ENCODE assay signal across 8 cellular contexts in the genomic region with DNA sequence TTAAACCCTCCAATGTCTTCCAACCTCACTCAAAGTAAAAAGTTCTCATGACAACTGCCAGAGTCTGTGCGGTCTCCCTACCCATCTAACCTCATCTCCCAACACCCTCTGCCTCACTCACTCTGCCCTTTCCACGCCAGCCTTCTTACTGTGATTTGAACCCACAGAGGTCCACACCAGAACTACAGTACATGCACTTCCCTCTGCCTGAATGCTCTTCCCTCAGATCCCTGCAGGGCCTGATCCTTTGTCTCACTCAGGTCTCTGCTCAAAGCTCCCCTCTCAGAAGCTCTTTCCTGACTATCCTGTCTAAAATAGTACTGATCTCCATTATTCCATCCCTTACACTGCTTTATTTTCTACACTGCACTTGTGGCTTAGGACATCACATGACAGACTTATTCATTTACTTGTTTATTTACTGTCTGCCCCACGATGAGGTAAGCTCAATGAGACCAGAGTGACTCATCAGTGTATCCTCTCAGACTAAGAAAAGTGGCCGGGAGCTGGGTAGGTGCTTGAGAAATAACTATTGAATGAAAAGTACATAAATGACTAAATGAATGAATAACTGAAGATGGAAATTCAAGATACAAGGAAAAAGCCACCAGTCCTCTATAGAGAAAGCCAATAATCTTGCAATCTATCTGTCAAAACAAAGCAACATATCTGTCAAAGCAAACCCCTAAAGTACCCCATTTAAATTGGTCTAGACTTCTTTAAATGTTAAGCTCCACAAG. TPM values are rescaled to one million over a fixed set of nuclear protein-coding genes. Genes with fewer than 3 reads are reported as not detected.
DNase-seq lines count a peak whose midpoint lies in the region; ATAC-seq and TF ChIP-seq lines count a peak whose summit lies in the region.

No MANE protein-coding gene starts in this region.

- CTCF ChIA-PET in activated CD8-positive, alpha-beta T cell treated with anti-CD3 and anti-CD28 coated beads for 36 hours (lab: Charles Lee): interaction anchor here (0.9 to 7.7 kb wide), 6 partner anchors 11 to 179 kb away, joined by 3 to 151 read pairs (median 5); a partner anchor contains a TSS

- peaks cover 0 to 35% (median 0%) of the 10 kb centered on the region in 3 donors for H3K4me1 ChIP-seq in gastroesophageal sphincter

- H3K27ac Mint-ChIP-seq in activated CD8-positive, alpha-beta T cell treated with anti-CD3 and anti-CD28 coated beads for 36 hours: peak overlapping the region; percentile 63

- peak; percentile 78 to 80 for ATAC-seq in activated CD4-positive, CD25-positive, alpha-beta regulatory T cell treated with anti-CD3 and anti-CD28 coated beads, Interleukin-2, amount 50 U/mL, for 24 hours
- ATAC-seq in activated CD8-positive, alpha-beta T cell treated with anti-CD3 and anti-CD28 coated beads for 36 hours: peak; percentile 64
- peak; percentile 81 for ATAC-seq in gastroesophageal sphincter
- ATAC-seq in HG02678 (IDR thresholded peaks at IDR 0.05; ENCODE audit: unreplicated experiment): no peak

- no peaks in the 10 kb centered on the region for H3K9me3 Mint-ChIP-seq in activated CD8-positive, alpha-beta T cell treated with anti-CD3 and anti-CD28 coated beads for 36 hours

- peak overlapping the region in 1 of 4 donors; percentile 30 for H3K27ac ChIP-seq in gastroesophageal sphincter

- no peak overlapping the region for H3K4me3 ChIP-seq in gastroesophageal sphincter

- no peaks in the 10 kb centered on the region for H3K27me3 ChIP-seq in gastroesophageal sphincter

- no peak for TF ChIP-seq POLR2A in gastroesophageal sphincter (IDR thresholded peaks at IDR 0.05)

- no peak for TF ChIP-seq CTCF in activated CD8-positive, alpha-beta T cell treated with anti-CD3 and anti-CD28 coated beads for 36 hours (IDR thresholded peaks at IDR 0.05)
- TF ChIP-seq CTCF in gastroesophageal sphincter (IDR thresholded peaks at IDR 0.05): no peak

- H3K27me3 Mint-ChIP-seq in activated CD8-positive, alpha-beta T cell treated with anti-CD3 and anti-CD28 coated beads for 36 hours: no peaks in the 10 kb centered on the region

- no peak for TF ChIP-seq EP300 in gastroesophageal sphincter (IDR thresholded peaks at IDR 0.05)

- DNase-seq in activated CD4-positive, CD25-positive, alpha-beta regulatory T cell treated with anti-CD3 and anti-CD28 coated beads, Interleukin-2, amount 50 U/mL, for 72 hours: no peak
- DNase-seq in HuH-7.5 (ENCODE audit: low spot score): peak; percentile 42
- DNase-seq in activated CD8-positive, alpha-beta T cell treated with anti-CD3 and anti-CD28 coated beads for 36 hours: peak; percentile 52
- DNase-seq in stimulated activated CD4-positive, alpha-beta T cell treated with anti-CD3 and anti-CD28 coated beads, TNF-alpha, amount 100 ng/mL, for 24 hours (ENCODE audit: low read depth in 3 of 3): peak in 2 of 3 experiments; percentile 21 to 25
- DNase-seq in NCI-H1436 treated with DMSO at 0.1 percent for 48 hours (lab: John Stamatoyannopoulos, UW): no peak

- H3K4me1 Mint-ChIP-seq in activated CD8-positive, alpha-beta T cell treated with anti-CD3 and anti-CD28 coated beads for 36 hours (ENCODE audit: low read depth): peaks cover 17% of the 10 kb centered on the region

- intact Hi-C loops in activated CD8-positive, alpha-beta T cell treated with anti-CD3 and anti-CD28 coated beads for 36 hours (cut with micrococcal nuclease): no loop called here

- H3K4me3 Mint-ChIP-seq in activated CD8-positive, alpha-beta T cell treated with anti-CD3 and anti-CD28 coated beads for 36 hours: no peak overlapping the region

- 50 to 87% methylated on average over 2 to 4 of the region's 4 CpGs for WGBS in gastroesophageal sphincter (ENCODE audit: low coverage in 1 of 2), 2 donors

- H3K9me3 ChIP-seq in gastroesophageal sphincter: no peaks in the 10 kb centered on the region

- peaks cover 3% of the 10 kb centered on the region for H3K36me3 Mint-ChIP-seq in activated CD8-positive, alpha-beta T cell treated with anti-CD3 and anti-CD28 coated beads for 36 hours (ENCODE audit: low read depth)

- H3K36me3 ChIP-seq in gastroesophageal sphincter: peaks cover 0 to 74% of the 10 kb centered on the region in 2 donors

- POLR2A ChIA-PET in activated CD8-positive, alpha-beta T cell treated with anti-CD3 and anti-CD28 coated beads for 36 hours (lab: Charles Lee): interaction anchor here (0.8 to 1.5 kb wide), 4 partner anchors 11 to 43 kb away, joined by 3 to 4 read pairs (median 4); a partner anchor contains a TSS

RNA-seq across cellular contexts. Expression of a gene that starts 17.1 kb away (rescaled TPM):
- total RNA-seq in activated CD8-positive, alpha-beta T cell treated with anti-CD3 and anti-CD28 coated beads for 36 hours: 10 to 100 TPM; 14.2 to 15.3 TPM
- 10 to 100 TPM in 3 of 4 donors, 1 to 10 TPM in 1; 8.1 to 20.9 (median 14.4) TPM for total RNA-seq in gastroesophageal sphincter

RNA-seq across cellular contexts. Expression of a gene that starts 17.2 kb away (rescaled TPM):
- total RNA-seq in activated CD8-positive, alpha-beta T cell treated with anti-CD3 and anti-CD28 coated beads for 36 hours: 10 to 100 TPM; 19.1 to 20.5 TPM
- total RNA-seq in gastroesophageal sphincter: 10 to 100 TPM in 2 of 4 donors, 1 to 10 TPM in 2; 6.3 to 15.4 (median 12.5) TPM

RNA-seq across cellular contexts. Expression of a gene that starts 32.6 kb away (rescaled TPM):
- not detected for total RNA-seq in activated CD8-positive, alpha-beta T cell treated with anti-CD3 and anti-CD28 coated beads for 36 hours
- 1 to 10 TPM in 2 of 4 donors, under 1 TPM in 1, not detected in 1; 0.27 to 2.0 (median 1.2) TPM for total RNA-seq in gastroesophageal sphincter

Comparison
In these comparisons a context has a peak if more than half of its experiments do, and no peak if none do; other contexts are left out.
1. DNase-seq: peak in HuH-7.5 (single experiment), activated CD8-positive, alpha-beta T cell treated with anti-CD3 and anti-CD28 coated beads for 36 hours (single experiment) and stimulated activated CD4-positive, alpha-beta T cell treated with anti-CD3 and anti-CD28 coated beads, TNF-alpha, amount 100 ng/mL, for 24 hours (2 of 3); none in activated CD4-positive, CD25-positive, alpha-beta regulatory T cell treated with anti-CD3 and anti-CD28 coated beads, Interleukin-2, amount 50 U/mL, for 72 hours (single experiment) and NCI-H1436 treated with DMSO at 0.1 percent for 48 hours (single experiment).